8 cellular contexts compared by ENCODE assay signal in the genomic region with DNA sequence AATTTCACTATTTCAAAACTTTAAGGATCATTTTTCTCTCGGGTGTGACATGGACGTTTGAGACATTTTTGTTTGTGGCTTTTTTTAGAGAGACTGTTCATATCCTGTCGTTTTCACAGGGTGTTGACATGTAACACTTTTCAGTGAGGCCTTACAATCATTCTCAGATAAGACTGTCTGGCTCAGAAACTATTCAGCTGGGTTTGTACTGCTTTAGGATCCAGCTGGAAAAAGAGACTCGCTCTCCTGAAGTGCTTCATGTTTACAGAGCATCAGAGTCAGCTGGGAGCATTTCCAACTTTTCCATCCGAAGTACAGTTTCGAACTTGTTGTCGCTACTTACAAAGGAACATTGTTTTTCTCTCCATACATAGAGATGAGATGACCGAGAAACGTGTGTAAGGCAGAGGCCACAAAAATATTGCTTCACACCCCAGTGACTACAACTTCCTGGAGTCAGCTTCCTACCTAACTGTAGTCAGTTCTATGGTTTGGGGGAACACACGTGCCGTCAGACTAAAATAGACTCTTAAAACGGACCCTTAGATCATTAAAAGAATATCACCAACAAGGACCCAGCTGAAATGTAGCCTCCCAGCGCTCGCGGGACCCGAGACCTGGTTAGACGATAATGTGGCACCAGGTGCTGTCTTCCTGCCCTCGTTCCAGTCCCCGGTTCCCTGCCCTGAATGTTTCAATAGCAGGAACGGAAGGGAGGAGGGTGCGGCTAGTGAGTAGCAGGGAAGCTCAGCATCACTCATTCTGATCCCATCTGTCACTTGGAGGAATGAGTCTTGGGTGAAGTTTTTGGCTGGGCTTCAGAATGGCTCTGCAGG.
DNase-seq lines count a peak whose midpoint lies in the region; ATAC-seq and TF ChIP-seq lines count a peak whose summit lies in the region.

No MANE protein-coding gene starts in this region.

- H3K4me1 ChIP-seq in hepatocyte (ENCODE audit: insufficient read depth) (peaks cover 8% of the 10 kb centered on the region), stomach (peaks cover 5 to 50% (median 24%) of the 10 kb centered on the region in 4 donors)

- intact Hi-C loops in stomach (cut with DNase I; ENCODE audit: low total_unique reads) = no loop called here

- H4K20me1 ChIP-seq in hepatocyte (ENCODE audit: insufficient read depth, poor library complexity, severe bottlenecking) = no peaks in the 10 kb centered on the region

- H3K27ac Mint-ChIP-seq in activated naive CD4-positive, alpha-beta T cell treated with anti-CD3 and anti-CD28 coated beads, Interleukin-2, amount 50 U/mL, for 24 hours = peak overlapping the region; percentile 93

- peaks cover 58% of the 10 kb centered on the region for H3K4me1 Mint-ChIP-seq in activated naive CD4-positive, alpha-beta T cell treated with anti-CD3 and anti-CD28 coated beads, Interleukin-2, amount 50 U/mL, for 24 hours

- no peaks in the 10 kb centered on the region for H3K79me2 ChIP-seq in hepatocyte

- H3K9me3 ChIP-seq in hepatocyte (ENCODE audit: low read depth) (no peaks in the 10 kb centered on the region), stomach (no peaks in the 10 kb centered on the region)

- H3K9me2 ChIP-seq in hepatocyte (replicated peaks; ENCODE audit: insufficient read depth) = no peaks in the 10 kb centered on the region

- no peak for TF ChIP-seq EP300 in stomach (IDR thresholded peaks at IDR 0.05)

- H3K27ac ChIP-seq in hepatocyte (peak overlapping the region; percentile 77), stomach (peak overlapping the region; percentile 50 to 86 (median 77))

- peak; percentile 30 for DNase-seq in AG08396 (ENCODE audit: low spot score)
- DNase-seq in HuH-7.5 (ENCODE audit: low spot score) = peak; percentile 23
- DNase-seq in hepatocyte (ENCODE audit: low spot score) = peak; percentile 39
- DNase-seq in stomach = no peak
- DNase-seq in T-helper 9 cell = no peak
- no peak for DNase-seq in epidermal melanocyte (ENCODE audit: insufficient read length, low spot score)

- TF ChIP-seq POLR2A in stomach (IDR thresholded peaks at IDR 0.05) = no peak

- no peak for TF ChIP-seq CTCF in hepatocyte (IDR thresholded peaks at IDR 0.05; ENCODE audit: poor library complexity)
- TF ChIP-seq CTCF in stomach (IDR thresholded peaks at IDR 0.05) = no peak

- 72% methylated on average over 21 of the region's 21 CpGs for WGBS in hepatocyte (ENCODE audit: low lambda C conversion rate, missing lambda C conversion rate)
- 30 to 43% (median 35%) methylated on average over 21 of the region's 21 CpGs for WGBS in stomach, 5 donors

- H3K4me2 ChIP-seq in hepatocyte = peak overlapping the region; percentile 16

- ATAC-seq in GM19328 (IDR thresholded peaks at IDR 0.05; ENCODE audit: unreplicated experiment) = peak; percentile 30

- H3K27me3 ChIP-seq in hepatocyte = no peaks in the 10 kb centered on the region
- no peaks in the 10 kb centered on the region for H3K27me3 ChIP-seq in stomach

- H3K36me3 ChIP-seq in hepatocyte (replicated peaks; ENCODE audit: insufficient read depth, low read depth) = no peaks in the 10 kb centered on the region
- H3K36me3 ChIP-seq in stomach = peaks cover 0 to 28% (median 22%) of the 10 kb centered on the region in 4 donors

- peaks cover 3% of the 10 kb centered on the region for H3K36me3 Mint-ChIP-seq in activated naive CD4-positive, alpha-beta T cell treated with anti-CD3 and anti-CD28 coated beads, Interleukin-2, amount 50 U/mL, for 24 hours

- no peaks in the 10 kb centered on the region for H3K9me3 Mint-ChIP-seq in activated naive CD4-positive, alpha-beta T cell treated with anti-CD3 and anti-CD28 coated beads, Interleukin-2, amount 50 U/mL, for 24 hours

- H3K27me3 Mint-ChIP-seq in activated naive CD4-positive, alpha-beta T cell treated with anti-CD3 and anti-CD28 coated beads, Interleukin-2, amount 50 U/mL, for 24 hours = no peaks in the 10 kb centered on the region

- H3K4me3 ChIP-seq in hepatocyte = no peak overlapping the region
- H3K4me3 ChIP-seq in stomach = peak overlapping the region in 3 of 4 donors; percentile 26 to 32 (median 29)

- H3K4me3 Mint-ChIP-seq in activated naive CD4-positive, alpha-beta T cell treated with anti-CD3 and anti-CD28 coated beads, Interleukin-2, amount 50 U/mL, for 24 hours = peak overlapping the region; percentile 93

- H2AFZ ChIP-seq in hepatocyte = no peak overlapping the region

Comparison
In these comparisons a context has a peak if more than half of its experiments do, and no peak if none do; other contexts are left out.
1. DNase-seq: peak in AG08396 (single experiment), HuH-7.5 (single experiment) and hepatocyte (single experiment); none in stomach (single experiment), T-helper 9 cell (single experiment) and epidermal melanocyte (single experiment).